Comparison of ENCODE assay signal across 8 cellular contexts in genomic region chr1:150148834-150149489, GRCh38. TPM values are rescaled to one million over a fixed set of nuclear protein-coding genes. Genes with fewer than 3 reads are reported as not detected.
DNase-seq lines count a peak whose midpoint lies in the region; ATAC-seq and TF ChIP-seq lines count a peak whose summit lies in the region.

No MANE protein-coding gene starts in this region.

- no peak for TF ChIP-seq CTCF in OCI-LY1 (IDR thresholded peaks at IDR 0.05; ENCODE audit: low read length)
- no peak for TF ChIP-seq CTCF in endothelial cell (IDR thresholded peaks at IDR 0.05; ENCODE audit: unreplicated experiment)
- no peak for TF ChIP-seq CTCF in neutrophil (IDR thresholded peaks at IDR 0.05)

- peak overlapping the region; percentile 97 for H3K4me3 Mint-ChIP-seq in endothelial cell (ENCODE audit: unreplicated experiment)

- ATAC-seq in GM18505 (IDR thresholded peaks at IDR 0.05; ENCODE audit: unreplicated experiment): no peak

- H3K9me3 Mint-ChIP-seq in endothelial cell (ENCODE audit: unreplicated experiment): no peaks in the 10 kb centered on the region

- no peaks in the 10 kb centered on the region for H3K9me2 ChIP-seq in OCI-LY1 (ENCODE audit: low read depth, low read length)

- peak overlapping the region; percentile 63 for H3K9ac ChIP-seq in OCI-LY1 (ENCODE audit: low read length)

- H3K27me3 ChIP-seq in OCI-LY1 (ENCODE audit: insufficient read depth, low read length) (no peaks in the 10 kb centered on the region), neutrophil (peaks cover 65% of the 10 kb centered on the region)

- no peaks in the 10 kb centered on the region for H3F3A ChIP-seq in OCI-LY1 (ENCODE audit: insufficient read depth, low read length)

- peaks cover 39% of the 10 kb centered on the region for H3K4me1 Mint-ChIP-seq in endothelial cell (ENCODE audit: unreplicated experiment)

- peaks cover 14% of the 10 kb centered on the region for H3K27me3 Mint-ChIP-seq in endothelial cell (ENCODE audit: unreplicated experiment)

- H3K9me3 ChIP-seq in OCI-LY1 (ENCODE audit: low read length): no peaks in the 10 kb centered on the region
- H3K9me3 ChIP-seq in neutrophil: no peaks in the 10 kb centered on the region

- peak overlapping the region; percentile 80 for H3K27ac Mint-ChIP-seq in endothelial cell (ENCODE audit: unreplicated experiment)

- H3K79me2 ChIP-seq in OCI-LY1 (ENCODE audit: insufficient read depth, low read length): no peaks in the 10 kb centered on the region

- H3K36me3 ChIP-seq in OCI-LY1 (ENCODE audit: insufficient read depth, low read length): peaks cover 10% of the 10 kb centered on the region; the same call in 1 of the 2 replicates
- H3K36me3 ChIP-seq in neutrophil: peaks cover 23% of the 10 kb centered on the region

- H3K27ac ChIP-seq in OCI-LY1 (ENCODE audit: low read depth, low read length, poor library complexity, severe bottlenecking) (no peak overlapping the region), neutrophil (peak overlapping the region; percentile 88)

- H3K36me3 Mint-ChIP-seq in endothelial cell (ENCODE audit: low read depth, unreplicated experiment): peaks cover 24% of the 10 kb centered on the region

- peak overlapping the region; percentile 76 for H3K4me3 ChIP-seq in OCI-LY1 (ENCODE audit: low read depth, low read length, poor library complexity, severe bottlenecking)
- peak overlapping the region; percentile 66 to 78 for H3K4me3 ChIP-seq in neutrophil (ENCODE audit: low read depth in 1 of 2, low read length in 1 of 2)

- no peaks in the 10 kb centered on the region for H4K20me1 ChIP-seq in OCI-LY1 (ENCODE audit: insufficient read depth, low read length)

- peak overlapping the region; percentile 83 for H3K4me2 ChIP-seq in OCI-LY1 (ENCODE audit: low read length)

- H3K4me1 ChIP-seq in OCI-LY1 (ENCODE audit: insufficient read depth, low read length, severe bottlenecking) (peaks cover 22% of the 10 kb centered on the region), neutrophil (ENCODE audit: control insufficient read depth in 1 of 2, insufficient read depth in 1 of 2, low read depth in 1 of 2, low read length in 1 of 2) (peaks cover 29 to 43% of the 10 kb centered on the region in 2 experiments)

- no peak for TF ChIP-seq POLR2A in GM18505 (IDR thresholded peaks at IDR 0.05; ENCODE audit: borderline replicate concordance, extremely low read depth, insufficient read depth, insufficient read length)

- H2AFZ ChIP-seq in OCI-LY1 (ENCODE audit: low read length): no peak overlapping the region

- DNase-seq in NCI-H82 (lab: John Stamatoyannopoulos, UW) (peak; percentile 76), NCI-H82 treated with DMSO at 0.1 percent for 48 hours (lab: John Stamatoyannopoulos, UW; ENCODE audit: unreplicated experiment) (no peak), endothelial cell (ENCODE audit: low spot score) (no peak), NOMO-1 treated with dmso at 0.1 percent for 144 hours (lab: John Stamatoyannopoulos, UW; ENCODE audit: unreplicated experiment) (no peak)
- DNase-seq in activated effector memory CD4-positive, alpha-beta T cell treated with anti-CD3 and anti-CD28 coated beads, Interleukin-2, amount 50 U/mL, for 16 hours: no peak

RNA-seq across cellular contexts. Expression of gene PLEKHO1, which starts 0.8 kb away (rescaled TPM):
- total RNA-seq in endothelial cell (ENCODE audit: unreplicated experiment): 71.6 TPM
